ENCODE assay signal across 17 cellular contexts in the genomic region with DNA sequence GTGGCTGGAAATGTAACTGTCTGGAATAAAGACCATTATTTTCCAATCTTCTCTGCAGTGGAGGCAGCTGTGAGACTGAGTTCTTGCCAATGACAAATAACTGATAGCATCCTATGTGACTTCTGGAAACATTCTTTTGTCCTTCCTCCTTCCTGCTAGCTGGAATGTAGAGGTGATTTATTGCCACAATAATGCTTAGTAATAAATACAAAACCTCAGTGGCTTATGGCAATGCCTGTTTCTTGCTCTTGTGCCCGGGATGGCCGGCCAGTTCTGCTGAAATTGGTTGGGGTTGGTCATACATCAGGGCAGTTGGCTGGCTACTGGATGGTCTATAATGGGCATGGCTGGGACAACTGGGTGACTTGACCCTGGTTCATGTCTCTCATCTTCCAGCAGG. TPM values are rescaled to one million over a fixed set of nuclear protein-coding genes. Genes with fewer than 3 reads are reported as not detected.
DNase-seq lines count a peak whose midpoint lies in the region; ATAC-seq, FAIRE-seq and TF ChIP-seq lines count a peak whose summit lies in the region.
"Had no signal": no experiment of that assay in that cellular context is flagged by ENCODE, and none has a peak within 500 bp of the region (broad histone marks: within the 10 kb centered on the region; RNA-seq: fewer than 3 reads in every experiment).

No MANE protein-coding gene starts in this region.

- no peak for FAIRE-seq in urothelium cell line (lab: Jason Lieb, UNC)

- H2AFZ ChIP-seq in MM.1S (ENCODE audit: low read length): no peak overlapping the region
- H2AFZ ChIP-seq: parathyroid adenoma had no signal

- ATAC-seq in activated naive CD4-positive, alpha-beta T cell treated with anti-CD3 and anti-CD28 coated beads, Interleukin-2, amount 50 U/mL, for 72 hours: no peak
- ATAC-seq: gastroesophageal sphincter had no signal

- no peaks in the 10 kb centered on the region for H4K20me1 ChIP-seq in MM.1S (ENCODE audit: insufficient read depth, low read length)

- TF ChIP-seq CTCF in MM.1S (IDR thresholded peaks at IDR 0.05; ENCODE audit: low read length): no peak
- TF ChIP-seq CTCF in astrocyte of the spinal cord (IDR thresholded peaks at IDR 0.05; ENCODE audit: low read depth, low read length): no peak
- no peak for TF ChIP-seq CTCF in esophagus muscularis mucosa (IDR thresholded peaks at IDR 0.05)

- no peak for DNase-seq in activated naive CD4-positive, alpha-beta T cell treated with anti-CD3 and anti-CD28 coated beads, Interleukin-2, amount 50 U/mL, for 72 hours (ENCODE audit: low spot score in 2 of 2)
- no peak for DNase-seq in activated naive CD4-positive, alpha-beta T cell treated with Interleukin-2 at 50 U/mL for 16 hours
- DNase-seq in MM.1S (no peak), astrocyte of the spinal cord (ENCODE audit: low read depth, low spot score) (peak; percentile 35), urothelium cell line (ENCODE audit: low spot score) (peak; percentile 41), esophagus muscularis mucosa (ENCODE audit: extremely low spot score) (no peak), iPS-NIHi11 (ENCODE audit: low spot score) (no peak)
- DNase-seq in activated effector memory CD4-positive, alpha-beta T cell treated with Interleukin-2 at 50 U/mL for 16 hours: no peak
- DNase-seq: activated B cell treated with CpG ODN at 0.5 μM for 24 hours; DMS53; endodermal cell; NK-92 treated with Interleukin-12 subunit alpha and Interleukin-12 subunit beta, amount 100 ng/mL, for 24 hours had no signal

- H3K36me3 Mint-ChIP-seq in activated naive CD4-positive, alpha-beta T cell treated with anti-CD3 and anti-CD28 coated beads, Interleukin-2, amount 50 U/mL, for 72 hours: peaks cover 3 to 10% of the 10 kb centered on the region in 2 donors

- H3K27ac Mint-ChIP-seq in activated naive CD4-positive, alpha-beta T cell treated with anti-CD3 and anti-CD28 coated beads, Interleukin-2, amount 50 U/mL, for 72 hours: peak overlapping the region; percentile 90 to 99
- H3K27ac Mint-ChIP-seq: activated B cell treated with CpG ODN at 0.5 μM for 24 hours, endodermal cell had no signal

- H3K36me3 ChIP-seq in MM.1S (replicated peaks; ENCODE audit: insufficient read depth, low read length) (no peaks in the 10 kb centered on the region), esophagus muscularis mucosa (no peaks in the 10 kb centered on the region)
- H3K36me3 ChIP-seq: gastroesophageal sphincter, SJSA1 had no signal

- in situ Hi-C loops in astrocyte of the spinal cord (cut with HindIII; ENCODE audit: low sequenced_read_pairs): no loop called here

- peak overlapping the region; percentile 25; the same call in 1 of the 2 replicates for H3K4me2 ChIP-seq in MM.1S (ENCODE audit: low read depth, low read length)

- no peak overlapping the region for H3K9ac ChIP-seq in MM.1S (ENCODE audit: low read length)
- H3K9ac ChIP-seq: parathyroid adenoma had no signal

- intact Hi-C loops in esophagus muscularis mucosa (cut with DNase I): no loop called here

- H3K27me3 ChIP-seq in MM.1S (replicated peaks; ENCODE audit: insufficient read depth, low read length) (no peaks in the 10 kb centered on the region), esophagus muscularis mucosa (no peaks in the 10 kb centered on the region)
- H3K27me3 ChIP-seq: gastroesophageal sphincter, SJSA1 had no signal

- no peak for TF ChIP-seq EP300 in esophagus muscularis mucosa (IDR thresholded peaks at IDR 0.05)

- H3F3A ChIP-seq in MM.1S (ENCODE audit: insufficient read depth, low read length): peaks cover 20% of the 10 kb centered on the region

- H3K9me3 ChIP-seq in MM.1S (replicated peaks; ENCODE audit: insufficient read depth, low read length) (no peaks in the 10 kb centered on the region), esophagus muscularis mucosa (no peaks in the 10 kb centered on the region)
- H3K9me3 ChIP-seq: gastroesophageal sphincter, SJSA1 had no signal

- H3K9me2 ChIP-seq in MM.1S (replicated peaks; ENCODE audit: insufficient read depth, low read length): no peaks in the 10 kb centered on the region

- WGBS in esophagus muscularis mucosa: 77% methylated on average over 2 of the region's 2 CpGs

- H3K79me2 ChIP-seq in MM.1S (ENCODE audit: low read length): no peaks in the 10 kb centered on the region
- H3K79me2 ChIP-seq: parathyroid adenoma had no signal

- peaks cover 0 to 7% of the 10 kb centered on the region in 2 donors for H3K9me3 Mint-ChIP-seq in activated naive CD4-positive, alpha-beta T cell treated with anti-CD3 and anti-CD28 coated beads, Interleukin-2, amount 50 U/mL, for 72 hours
- H3K9me3 Mint-ChIP-seq: activated B cell treated with CpG ODN at 0.5 μM for 24 hours, endodermal cell had no signal

- no peak for TF ChIP-seq POLR2A in esophagus muscularis mucosa (IDR thresholded peaks at IDR 0.05; ENCODE audit: low read depth)

- no peak overlapping the region for H3K4me3 ChIP-seq in MM.1S (ENCODE audit: low read length)
- no peak overlapping the region for H3K4me3 ChIP-seq in astrocyte of the spinal cord (ENCODE audit: low read depth, low read length)
- H3K4me3 ChIP-seq in esophagus muscularis mucosa: no peak overlapping the region
- H3K4me3 ChIP-seq: gastroesophageal sphincter, SJSA1 had no signal

- H3K4me1 ChIP-seq in MM.1S (ENCODE audit: low read length): peaks cover 32% of the 10 kb centered on the region
- H3K4me1 ChIP-seq in esophagus muscularis mucosa: no peaks in the 10 kb centered on the region
- H3K4me1 ChIP-seq: gastroesophageal sphincter, parathyroid adenoma had no signal

- H3K27ac ChIP-seq in MM.1S (ENCODE audit: low read length) (no peak overlapping the region), esophagus muscularis mucosa (replicated peaks in 1 of 4) (no peak overlapping the region)
- H3K27ac ChIP-seq: gastroesophageal sphincter, HL-60, parathyroid adenoma, SJSA1 had no signal

RNA-seq across cellular contexts. Expression of gene TEX48, which starts 12.2 kb away (rescaled TPM):
- total RNA-seq in activated naive CD4-positive, alpha-beta T cell treated with anti-CD3 and anti-CD28 coated beads, Interleukin-2, amount 50 U/mL, for 72 hours: not detected
- not detected for total RNA-seq in esophagus muscularis mucosa
- total RNA-seq: activated B cell treated with CpG ODN at 0.5 μM for 24 hours, endodermal cell, gastroesophageal sphincter, SJSA1, temporal lobe had no signal

RNA-seq across cellular contexts. Expression of gene TEX53, which starts 36.5 kb away (rescaled TPM):
- total RNA-seq in activated naive CD4-positive, alpha-beta T cell treated with anti-CD3 and anti-CD28 coated beads, Interleukin-2, amount 50 U/mL, for 72 hours: not detected
- total RNA-seq in esophagus muscularis mucosa: not detected
- total RNA-seq: activated B cell treated with CpG ODN at 0.5 μM for 24 hours, endodermal cell, gastroesophageal sphincter, SJSA1, temporal lobe had no signal

Comparison
In these comparisons a context has a peak if more than half of its experiments do, and no peak if none do; other contexts are left out.
1. DNase-seq: peak in astrocyte of the spinal cord (single experiment) and urothelium cell line (single experiment); none in activated naive CD4-positive, alpha-beta T cell treated with anti-CD3 and anti-CD28 coated beads, Interleukin-2, amount 50 U/mL, for 72 hours (0 of 2), activated naive CD4-positive, alpha-beta T cell treated with Interleukin-2 at 50 U/mL for 16 hours (single experiment), MM.1S (single experiment), esophagus muscularis mucosa (single experiment), iPS-NIHi11 (single experiment) and activated effector memory CD4-positive, alpha-beta T cell treated with Interleukin-2 at 50 U/mL for 16 hours (single experiment).